ENCODE assay signal across 8 cellular contexts in genomic region chr7:73220357-73220756, GRCh38.
DNase-seq lines count a peak whose midpoint lies in the region; ATAC-seq and TF ChIP-seq lines count a peak whose summit lies in the region.
"Not testable (repeated sequence)": the region's sequence is repeated elsewhere in the genome, so short reads cannot be mapped to it uniquely, and the experiment has no call there.

No MANE protein-coding gene starts in this region.

- ATAC-seq in GM18502 (IDR thresholded peaks at IDR 0.05; ENCODE audit: poor library complexity, unreplicated experiment) (peak; percentile 87), GM19324 (IDR thresholded peaks at IDR 0.05; ENCODE audit: low FRiP score, unreplicated experiment) (peak; percentile 83), GM21528 (IDR thresholded peaks at IDR 0.05; ENCODE audit: low FRiP score, unreplicated experiment) (peak; percentile 82), HG02840 (IDR thresholded peaks at IDR 0.05; ENCODE audit: low FRiP score, unreplicated experiment) (peak; percentile 57), HG03135 (IDR thresholded peaks at IDR 0.05; ENCODE audit: unreplicated experiment) (peak; percentile 86), HG03575 (IDR thresholded peaks at IDR 0.05; ENCODE audit: extremely low read depth, insufficient number of reproducible peaks, low FRiP score, unreplicated experiment) (peak; percentile 38), heart right ventricle (peak; percentile 59 to 78 (median 71)), sciatic nerve (peak; percentile 74)

- not testable (repeated sequence) for H3K36me3 ChIP-seq in heart right ventricle

- not testable (repeated sequence) for H3K27ac ChIP-seq in heart right ventricle

- not testable (repeated sequence) for H3K4me3 ChIP-seq in heart right ventricle

- not testable (repeated sequence) for TF ChIP-seq CTCF in heart right ventricle (IDR thresholded peaks at IDR 0.05)

- not testable (repeated sequence) for H3K4me1 ChIP-seq in heart right ventricle

- no CpG with 5 or more reads among the region's 15 CpGs for WGBS in heart right ventricle, 2 donors

- intact Hi-C loops in heart right ventricle (cut with DNase I); sciatic nerve (cut with DNase I): not testable (repeated sequence)

- not testable (repeated sequence) for DNase-seq in heart right ventricle; sciatic nerve (ENCODE audit: low spot score)

- not testable (repeated sequence) for H3K9me3 ChIP-seq in heart right ventricle

- H3K27me3 ChIP-seq in heart right ventricle = not testable (repeated sequence)
